Comparison of ENCODE assay signal across 1 cellular context in genomic region chr9:93003552-93004407, GRCh38.
A peak's percentile ranks its signal among the peaks of the same experiment; 100 is the strongest.
TF ChIP-seq lines count a peak whose summit lies in the region.

No MANE protein-coding gene starts in this region.

TF ChIP-seq in K562, 482 proteins besides CTCF, POLR2A, EP300 and RAD21 (continued from another document):
- TF ChIP-seq ZBTB9 (CRISPR knock-in tag; IDR thresholded peaks at IDR 0.05) (peak; percentile 32; the same call in 1 of the 2 replicates), ZBTB5 (IDR thresholded peaks at IDR 0.05) (no peak), CCNT2 (IDR thresholded peaks at IDR 0.05; ENCODE audit: borderline replicate concordance, extremely low read depth, insufficient read length, low read depth, low read length) (no peak), ELK3 (CRISPR knock-in tag; IDR thresholded peaks at IDR 0.05) (no peak), E2F8 (IDR thresholded peaks at IDR 0.05; ENCODE audit: low read depth, partially characterized antibody) (no peak), TEAD1 (CRISPR knock-in tag; IDR thresholded peaks at IDR 0.05) (0 out of 4 replicates have a peak, but pooled peaks of 1 of the 2 experiments have one; percentile 11), HSF4 (CRISPR knock-in tag; IDR thresholded peaks at IDR 0.05; ENCODE audit: borderline replicate concordance) (no peak), MYC (IDR thresholded peaks at IDR 0.05; ENCODE audit: low read depth, low read length) (peak; percentile 53; the same call in 1 of the 2 replicates), MYC (CRISPR knock-in tag; IDR thresholded peaks at IDR 0.05; ENCODE audit: borderline replicate concordance, low read depth) (no peak), PHF8 (IDR thresholded peaks at IDR 0.05; ENCODE audit: borderline replicate concordance, low read length) (no peak; the same call in 1 of the 2 replicates), MGA (IDR thresholded peaks at IDR 0.05) (peak; percentile 69), ATF7 (IDR thresholded peaks at IDR 0.05) (0 out of 2 replicates have a peak, but pooled peaks have one; percentile 13), NRF1 (conservative IDR thresholded peaks at IDR 0.05 in 1 of 2, IDR thresholded peaks at IDR 0.05 in 1 of 2) (peak; percentile 85 to 88), RBM17 (IDR thresholded peaks at IDR 0.05; ENCODE audit: borderline replicate concordance, low read depth, low read length) (no peak), COPS2 (conservative IDR thresholded peaks at IDR 0.05) (no peak)
